ENCODE assay signal across 17 cellular contexts in genomic region chr21:38221594-38221993, GRCh38. TPM values are rescaled to one million over a fixed set of nuclear protein-coding genes. Genes with fewer than 3 reads are reported as not detected.
DNase-seq lines count a peak whose midpoint lies in the region; ATAC-seq, FAIRE-seq and TF ChIP-seq lines count a peak whose summit lies in the region.
"Had no signal": no experiment of that assay in that cellular context is flagged by ENCODE, and none has a peak within 500 bp of the region (broad histone marks: within the 10 kb centered on the region; RNA-seq: fewer than 3 reads in every experiment).

No MANE protein-coding gene starts in this region.

- H3K27ac ChIP-seq in endodermal cell (ENCODE audit: low read depth, low read length) (no peak overlapping the region), neuronal stem cell (replicated peaks; ENCODE audit: low read length) (no peak overlapping the region)
- H3K27ac ChIP-seq: foreskin keratinocyte had no signal

- peak; percentile 14 for FAIRE-seq in GM19239 (lab: Jason Lieb, UNC)

- intact Hi-C loops in posterior vena cava (cut with DNase I) = no loop called here

- H3K4me1 ChIP-seq in endodermal cell (ENCODE audit: control insufficient read depth, insufficient read depth, low read length) (no peaks in the 10 kb centered on the region), neuronal stem cell (ENCODE audit: control insufficient read depth in 2 of 2, insufficient read depth in 1 of 2, low read depth in 1 of 2, low read length in 2 of 2) (no peaks in the 10 kb centered on the region)
- H3K4me1 ChIP-seq: foreskin keratinocyte had no signal

- H3K36me3 Mint-ChIP-seq in endodermal cell (ENCODE audit: low read depth) = peaks cover 5% of the 10 kb centered on the region
- H3K36me3 Mint-ChIP-seq: stimulated activated memory B cell treated with anti-CD40 and anti-IgM and Interleukin-4, amounts not matched to agents 10 μg/mL and 1 μg/mL and 100 μg/mL, for 72 hours had no signal

- H3K27me3 Mint-ChIP-seq in endodermal cell (ENCODE audit: insufficient read depth) = no peaks in the 10 kb centered on the region
- H3K27me3 Mint-ChIP-seq: stimulated activated memory B cell treated with anti-CD40 and anti-IgM and Interleukin-4, amounts not matched to agents 10 μg/mL and 1 μg/mL and 100 μg/mL, for 72 hours had no signal

- peak; percentile 62 for ATAC-seq in HG03066 (IDR thresholded peaks at IDR 0.05; ENCODE audit: low read depth, unreplicated experiment)
- ATAC-seq: activated naive CD8-positive, alpha-beta T cell treated with anti-CD3 and anti-CD28 coated beads, Interleukin-2, amount 50 U/mL, for 24 hours; foreskin keratinocyte; stimulated activated memory B cell treated with anti-CD40 and anti-IgM and Interleukin-4, amounts not matched to agents 10 μg/mL and 1 μg/mL and 100 μg/mL, for 72 hours had no signal

- H2BK15ac ChIP-seq in neuronal stem cell (ENCODE audit: low read length) = no peak overlapping the region

- DNase-seq in AG10803 (ENCODE audit: low read depth) (peak; percentile 56), GM19239 (ENCODE audit: insufficient read length, low spot score) (peak; percentile 14), endodermal cell (no peak), neuronal stem cell (ENCODE audit: low spot score) (no peak), posterior vena cava (ENCODE audit: low spot score) (no peak), SIG-M5 treated with dmso at 0.1 percent for 504 hours (lab: John Stamatoyannopoulos, UW; ENCODE audit: unreplicated experiment) (no peak), COR-L47 (lab: John Stamatoyannopoulos, UW) (no peak)
- DNase-seq: activated naive CD8-positive, alpha-beta T cell treated with anti-CD3 and anti-CD28 coated beads, Interleukin-2, amount 50 U/mL, for 24 hours; cortex of kidney; NCI-H1694 treated with DMSO at 0.1 percent for 48 hours; NCI-H774; SIG-M5; stimulated activated CD4-positive, alpha-beta T cell treated with anti-CD3 and anti-CD28 coated beads, Interleukin-4, amount 100 ng/mL, for 1 hour had no signal

- no peak overlapping the region for H2AFZ ChIP-seq in neuronal stem cell (ENCODE audit: low read length)

- H3K36me3 ChIP-seq in endodermal cell (ENCODE audit: control insufficient read depth, insufficient read depth, low read length) (no peaks in the 10 kb centered on the region), neuronal stem cell (replicated peaks in 1 of 2; ENCODE audit: control insufficient read depth in 2 of 2, insufficient read depth in 2 of 2, low read length in 2 of 2) (no peaks in the 10 kb centered on the region)

- no peaks in the 10 kb centered on the region for H3K4me1 Mint-ChIP-seq in endodermal cell
- H3K4me1 Mint-ChIP-seq: stimulated activated memory B cell treated with anti-CD40 and anti-IgM and Interleukin-4, amounts not matched to agents 10 μg/mL and 1 μg/mL and 100 μg/mL, for 72 hours had no signal

- TF ChIP-seq CTCF in AG10803 (conservative IDR thresholded peaks at IDR 0.05; ENCODE audit: low read length) = no peak
- no peak for TF ChIP-seq CTCF in endodermal cell (conservative IDR thresholded peaks at IDR 0.05)

- peaks cover 68% of the 10 kb centered on the region for H3K9me3 ChIP-seq in endodermal cell (ENCODE audit: control insufficient read depth, low read length)
- H3K9me3 ChIP-seq in neuronal stem cell (replicated peaks in 1 of 2; ENCODE audit: control insufficient read depth in 2 of 2, insufficient read depth in 1 of 2, low read depth in 1 of 2, low read length in 2 of 2) = peaks cover 0 to 15% of the 10 kb centered on the region in 2 donors

- no peak overlapping the region for H3K14ac ChIP-seq in neuronal stem cell (ENCODE audit: low read length)

- H3K18ac ChIP-seq in neuronal stem cell (ENCODE audit: low read length) = no peak overlapping the region

- H4K91ac ChIP-seq in neuronal stem cell (ENCODE audit: low read depth, low read length, poor library complexity) = no peak overlapping the region

- no peak overlapping the region for H2BK12ac ChIP-seq in neuronal stem cell (ENCODE audit: low read length)

- H3K27me3 ChIP-seq in endodermal cell (ENCODE audit: control insufficient read depth, insufficient read depth, low read length, poor library complexity, severe bottlenecking) (no peaks in the 10 kb centered on the region), neuronal stem cell (ENCODE audit: control insufficient read depth in 3 of 3, insufficient read depth in 3 of 3, low read depth in 1 of 3, low read length in 3 of 3) (no peaks in the 10 kb centered on the region)
- H3K27me3 ChIP-seq: foreskin keratinocyte had no signal

- H3K23ac ChIP-seq in neuronal stem cell (ENCODE audit: low read depth, low read length, poor library complexity) = no peak overlapping the region

- WGBS in endodermal cell (ENCODE audit: insufficient coverage in 1 of 2, insufficient read length in 1 of 2), 2 experiments = 0% methylated on average over 1 of the region's 1 CpG; no CpG with 5 or more reads in 1 of the 2 experiments
- WGBS in neuronal stem cell (ENCODE audit: extremely low coverage in 2 of 2, insufficient read length in 2 of 2, insufficient replicate concordance in 1 of 2), 2 donors = no CpG with 5 or more reads among the region's 1 CpG

- no peak overlapping the region for H3K9ac ChIP-seq in endodermal cell (ENCODE audit: extremely low read depth, low read length, poor library complexity, severe bottlenecking)
- no peak overlapping the region for H3K9ac ChIP-seq in neuronal stem cell (ENCODE audit: low read depth, low read length, poor library complexity)

- no peak overlapping the region for H2AK5ac ChIP-seq in neuronal stem cell (ENCODE audit: low read depth, low read length)

- H2BK5ac ChIP-seq in neuronal stem cell (ENCODE audit: low read length) = no peak overlapping the region

- H2BK120ac ChIP-seq in neuronal stem cell (ENCODE audit: low read depth, low read length) = no peak overlapping the region

- no peaks in the 10 kb centered on the region for H3K79me1 ChIP-seq in neuronal stem cell (ENCODE audit: low read depth, low read length)

- H3K4me3 ChIP-seq in AG10803 (ENCODE audit: low read length) = no peak overlapping the region
- peak overlapping the region; percentile 15 for H3K4me3 ChIP-seq in endodermal cell (ENCODE audit: low read length)
- H3K4me3 ChIP-seq in neuronal stem cell (ENCODE audit: low read length in 2 of 2) = no peak overlapping the region

- H3K27ac Mint-ChIP-seq in endodermal cell = no peak overlapping the region
- H3K27ac Mint-ChIP-seq: activated naive CD8-positive, alpha-beta T cell treated with anti-CD3 and anti-CD28 coated beads, Interleukin-2, amount 50 U/mL, for 24 hours; mesothelial cell of epicardium; stimulated activated memory B cell treated with anti-CD40 and anti-IgM and Interleukin-4, amounts not matched to agents 10 μg/mL and 1 μg/mL and 100 μg/mL, for 72 hours had no signal

- H4K8ac ChIP-seq in neuronal stem cell (ENCODE audit: low read depth, low read length) = no peak overlapping the region

- no peak overlapping the region for H3K4me2 ChIP-seq in neuronal stem cell (ENCODE audit: insufficient read depth, low read length, poor library complexity, severe bottlenecking)

- H3K9me3 Mint-ChIP-seq in endodermal cell = peaks cover 75% of the 10 kb centered on the region

- no peak overlapping the region for H3K4me3 Mint-ChIP-seq in endodermal cell
- H3K4me3 Mint-ChIP-seq: activated naive CD8-positive, alpha-beta T cell treated with anti-CD3 and anti-CD28 coated beads, Interleukin-2, amount 50 U/mL, for 24 hours; mesothelial cell of epicardium; stimulated activated memory B cell treated with anti-CD40 and anti-IgM and Interleukin-4, amounts not matched to agents 10 μg/mL and 1 μg/mL and 100 μg/mL, for 72 hours had no signal

- H3K4ac ChIP-seq in neuronal stem cell (ENCODE audit: low read length) = no peak overlapping the region

RNA-seq across cellular contexts. Expression of gene KCNJ15, which starts 35.2 kb away (rescaled TPM):
- not detected for total RNA-seq in endodermal cell
- polyA plus RNA-seq in endodermal cell (2013, experiment 1 of 2) = not detected
- polyA plus RNA-seq in endodermal cell (2013, experiment 2 of 2) = not detected
- polyA plus RNA-seq in neuronal stem cell (2013, experiment 1 of 2) = 0.07 TPM
- not detected for polyA plus RNA-seq in neuronal stem cell (2013, experiment 2 of 2)
- total RNA-seq in posterior vena cava = 1 to 10 TPM; 2.3 to 3.4 TPM

Comparison
In these comparisons a context has a peak if more than half of its experiments do, and no peak if none do; other contexts are left out.
1. DNase-seq: peak in AG10803 (single experiment) and GM19239 (single experiment); none in endodermal cell (single experiment), neuronal stem cell (single experiment), posterior vena cava (single experiment), SIG-M5 treated with dmso at 0.1 percent for 504 hours (single experiment) and COR-L47 (single experiment).